Comparison of ENCODE assay signal across 19 cellular contexts in the genomic region with DNA sequence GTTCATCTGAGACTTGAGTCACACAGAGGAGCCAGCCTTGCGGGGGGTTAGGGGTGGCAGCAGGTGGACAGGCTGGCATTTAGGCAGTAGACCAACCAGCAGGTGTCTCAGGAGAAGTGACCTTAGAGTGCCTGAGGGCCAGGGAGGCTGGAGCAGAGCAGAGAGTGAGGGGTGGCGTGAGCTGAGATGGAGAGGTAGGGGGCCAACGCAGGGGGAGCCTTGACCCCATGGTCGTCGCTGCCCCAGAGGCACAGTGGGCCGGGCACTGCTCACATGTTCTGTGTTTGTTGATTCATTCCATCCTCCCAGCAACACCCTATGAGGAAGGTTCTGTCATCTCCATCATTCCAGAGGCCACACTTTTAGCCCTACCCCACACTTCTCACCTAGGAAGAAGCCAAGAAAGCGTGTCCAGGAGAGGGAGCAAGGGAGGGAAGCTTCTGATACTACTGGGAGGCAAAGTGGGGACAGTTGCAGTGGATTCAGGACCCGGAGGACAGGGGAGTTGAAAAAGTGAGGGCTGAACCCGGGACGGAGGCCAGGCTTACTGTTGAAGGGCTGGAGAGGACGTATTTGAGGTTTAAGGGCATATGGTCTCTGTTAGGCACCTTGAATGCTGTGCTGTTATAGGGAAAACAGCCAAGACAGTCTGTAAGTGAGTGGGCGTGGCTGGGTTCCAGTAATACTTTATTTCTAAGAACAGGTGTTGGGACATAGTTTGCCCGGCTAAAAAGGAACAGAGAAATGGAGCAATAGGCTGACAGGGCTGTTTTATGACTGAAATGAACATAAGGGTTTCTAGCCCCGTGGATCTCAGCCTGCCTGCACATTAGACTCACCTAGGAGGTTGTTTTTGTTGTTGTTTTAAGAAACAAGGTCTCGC. TPM values are rescaled to one million over a fixed set of nuclear protein-coding genes. Genes with fewer than 3 reads are reported as not detected.
DNase-seq lines count a peak whose midpoint lies in the region; ATAC-seq, FAIRE-seq and TF ChIP-seq lines count a peak whose summit lies in the region.
"Had no signal": no experiment of that assay in that cellular context is flagged by ENCODE, and none has a peak within 500 bp of the region (broad histone marks: within the 10 kb centered on the region; RNA-seq: fewer than 3 reads in every experiment).

No MANE protein-coding gene starts in this region.

- H3K36me3 Mint-ChIP-seq in activated T-cell treated with anti-CD3 and anti-CD28 coated beads, Interleukin-2, amount 50 U/mL, for 72 hours (ENCODE audit: insufficient read depth in 2 of 2): peaks cover 15 to 33% of the 10 kb centered on the region in 2 donors
- H3K36me3 Mint-ChIP-seq in stimulated activated memory B cell treated with anti-CD40 and anti-IgM and Interleukin-4, amounts not matched to agents 10 μg/mL and 1 μg/mL and 100 μg/mL, for 72 hours: peaks cover 81% of the 10 kb centered on the region

- H2AFZ ChIP-seq in HepG2 (ENCODE audit: low read length): no peak overlapping the region
- H2AFZ ChIP-seq: hepatocyte had no signal

- peaks cover 2% of the 10 kb centered on the region; the same call in 1 of the 2 replicates for H3K4me1 ChIP-seq in HepG2 (ENCODE audit: insufficient read depth, low read length)
- no peaks in the 10 kb centered on the region for H3K4me1 ChIP-seq in right cardiac atrium (ENCODE audit: control insufficient read depth, insufficient read depth, low read length)
- H3K4me1 ChIP-seq in BE2C: no peaks in the 10 kb centered on the region

- POLR2A ChIA-PET in HepG2 (lab: Yijun Ruan, JAX): no interaction called here

- peaks cover 2% of the 10 kb centered on the region for H3K79me2 ChIP-seq in HepG2 (ENCODE audit: insufficient read depth, low read length)

- ATAC-seq in activated T-cell treated with anti-CD3 and anti-CD28 coated beads, Interleukin-2, amount 50 U/mL, for 72 hours (replicated peaks in 1 of 2): no peak
- ATAC-seq in HepG2 (no peak; the same call in 2 of the 3 replicates), right cardiac atrium (no peak)
- ATAC-seq in stimulated activated memory B cell treated with anti-CD40 and anti-IgM and Interleukin-4, amounts not matched to agents 10 μg/mL and 1 μg/mL and 100 μg/mL, for 72 hours: no peak
- ATAC-seq: activated naive CD8-positive, alpha-beta T cell treated with anti-CD3 and anti-CD28 coated beads, Interleukin-2, amount 50 U/mL, for 24 hours; naive thymus-derived CD4-positive, alpha-beta T cell had no signal

- 96% methylated on average over 15 of the region's 15 CpGs for WGBS in HepG2 (ENCODE audit: low lambda C conversion rate)
- WGBS in right cardiac atrium: 83% methylated on average over 15 of the region's 15 CpGs

- H3K27me3 Mint-ChIP-seq in activated T-cell treated with anti-CD3 and anti-CD28 coated beads, Interleukin-2, amount 50 U/mL, for 72 hours (ENCODE audit: low read depth): no peaks in the 10 kb centered on the region
- H3K27me3 Mint-ChIP-seq in stimulated activated memory B cell treated with anti-CD40 and anti-IgM and Interleukin-4, amounts not matched to agents 10 μg/mL and 1 μg/mL and 100 μg/mL, for 72 hours: no peaks in the 10 kb centered on the region
- H3K27me3 Mint-ChIP-seq: activated naive CD8-positive, alpha-beta T cell treated with anti-CD3 and anti-CD28 coated beads, Interleukin-2, amount 50 U/mL, for 24 hours; naive thymus-derived CD4-positive, alpha-beta T cell had no signal

- BruUV-seq in HepG2 (replicated peaks; lab: Mats Ljungman, UMichigan): no TSS peak

- no peak overlapping the region for H3K4me3 Mint-ChIP-seq in activated T-cell treated with anti-CD3 and anti-CD28 coated beads, Interleukin-2, amount 50 U/mL, for 72 hours
- H3K4me3 Mint-ChIP-seq in stimulated activated memory B cell treated with anti-CD40 and anti-IgM and Interleukin-4, amounts not matched to agents 10 μg/mL and 1 μg/mL and 100 μg/mL, for 72 hours: no peak overlapping the region
- H3K4me3 Mint-ChIP-seq: activated naive CD8-positive, alpha-beta T cell treated with anti-CD3 and anti-CD28 coated beads, Interleukin-2, amount 50 U/mL, for 24 hours had no signal

- in situ Hi-C loops in HepG2 (cut with HindIII; ENCODE audit: extremely low pct_ligation_motif_present, low pct_unique_long_range_greater_than_20kb): no loop called here

- TF ChIP-seq EP300 in HepG2 (IDR thresholded peaks at IDR 0.05; ENCODE audit: low read depth in 2 of 2, low read length in 2 of 2) (no peak), HepG2 (CRISPR knock-in tag; IDR thresholded peaks at IDR 0.05; ENCODE audit: borderline replicate concordance) (no peak)

- no peak for FAIRE-seq in HepG2 (lab: Jason Lieb, UNC)

- CTCF ChIA-PET in HepG2 (lab: Yijun Ruan, JAX; ENCODE audit: low intra/inter-chr PET ratio, low total read pairs): no interaction called here

- no peak overlapping the region for H3K4me2 ChIP-seq in HepG2 (ENCODE audit: low read depth, low read length)
- H3K4me2 ChIP-seq: hepatocyte had no signal

- TF ChIP-seq RAD21 in HepG2 (CRISPR knock-in tag; IDR thresholded peaks at IDR 0.05): no peak

- intact Hi-C loops in HepG2 (cut with micrococcal nuclease; ENCODE audit: unreplicated experiment) (no loop called here), right cardiac atrium (cut with DNase I) (loop anchor here in 2 of 4 donors (5.0 to 10.0 kb wide), 2 partner anchors 33 to 84 kb away; a partner anchor contains a TSS)

- peak overlapping the region; percentile 13 for H3K27ac Mint-ChIP-seq in activated T-cell treated with anti-CD3 and anti-CD28 coated beads, Interleukin-2, amount 50 U/mL, for 72 hours
- H3K27ac Mint-ChIP-seq in stimulated activated memory B cell treated with anti-CD40 and anti-IgM and Interleukin-4, amounts not matched to agents 10 μg/mL and 1 μg/mL and 100 μg/mL, for 72 hours: peak overlapping the region; percentile 14

- no peak for DNase-seq in activated T-cell treated with anti-CD3 and anti-CD28 coated beads, Interleukin-2, amount 50 U/mL, for 72 hours
- DNase-seq in activated T-cell treated with anti-CD3 and anti-CD28 coated beads, Interleukin-2, amount 50 U/mL, for 48 hours: no peak
- DNase-seq in HepG2 (ENCODE audit: low spot score) (no peak), right cardiac atrium (no peak), BE2C (no peak), OCI-M2 (lab: John Stamatoyannopoulos, UW; ENCODE audit: unreplicated experiment) (no peak)
- DNase-seq: ACHN; activated naive CD8-positive, alpha-beta T cell treated with anti-CD3 and anti-CD28 coated beads, Interleukin-2, amount 50 U/mL, for 24 hours; Calu3; naive thymus-derived CD4-positive, alpha-beta T cell; NCI-H1092 treated with DMSO at 0.1 percent for 48 hours; NCI-H226; stimulated activated CD4-positive, alpha-beta T cell treated with anti-CD3 and anti-CD28 coated beads, Interleukin-4, amount 100 ng/mL, for 4 hours had no signal

- H3K27me3 ChIP-seq in HepG2 (ENCODE audit: control insufficient read depth in 1 of 2, insufficient read depth in 2 of 2, low read length in 2 of 2) (no peaks in the 10 kb centered on the region; a peak in 1 of 5 replicates), right cardiac atrium (ENCODE audit: control insufficient read depth, insufficient read depth) (no peaks in the 10 kb centered on the region), BE2C (no peaks in the 10 kb centered on the region)
- H3K27me3 ChIP-seq: hepatocyte, right atrium auricular region had no signal

- H3K9me3 ChIP-seq in HepG2 (ENCODE audit: low read length) (no peaks in the 10 kb centered on the region), right cardiac atrium (ENCODE audit: control insufficient read depth, low read length) (no peaks in the 10 kb centered on the region), BE2C (no peaks in the 10 kb centered on the region)
- H3K9me3 ChIP-seq: right atrium auricular region had no signal

- no peaks in the 10 kb centered on the region for H3K9me3 Mint-ChIP-seq in activated T-cell treated with anti-CD3 and anti-CD28 coated beads, Interleukin-2, amount 50 U/mL, for 72 hours
- H3K9me3 Mint-ChIP-seq in stimulated activated memory B cell treated with anti-CD40 and anti-IgM and Interleukin-4, amounts not matched to agents 10 μg/mL and 1 μg/mL and 100 μg/mL, for 72 hours: no peaks in the 10 kb centered on the region
- H3K9me3 Mint-ChIP-seq: activated naive CD8-positive, alpha-beta T cell treated with anti-CD3 and anti-CD28 coated beads, Interleukin-2, amount 50 U/mL, for 24 hours; naive thymus-derived CD4-positive, alpha-beta T cell had no signal

- no peak overlapping the region for H3K9ac ChIP-seq in HepG2 (ENCODE audit: insufficient read depth, low read depth, low read length)

- H3K27ac ChIP-seq in VCaP: no peak overlapping the region
- no peak overlapping the region for H3K27ac ChIP-seq in HepG2 (ENCODE audit: extremely low read length, insufficient read depth, low read length)
- no peak overlapping the region for H3K27ac ChIP-seq in right cardiac atrium (ENCODE audit: low read length)
- H3K27ac ChIP-seq: hepatocyte, right atrium auricular region had no signal

- peaks cover 9% of the 10 kb centered on the region for H3K4me1 Mint-ChIP-seq in activated T-cell treated with anti-CD3 and anti-CD28 coated beads, Interleukin-2, amount 50 U/mL, for 72 hours (ENCODE audit: low read depth)
- peaks cover 22% of the 10 kb centered on the region for H3K4me1 Mint-ChIP-seq in stimulated activated memory B cell treated with anti-CD40 and anti-IgM and Interleukin-4, amounts not matched to agents 10 μg/mL and 1 μg/mL and 100 μg/mL, for 72 hours

- H4K20me1 ChIP-seq in HepG2 (ENCODE audit: insufficient read depth, low read length): no peaks in the 10 kb centered on the region

- no peak overlapping the region for H3K4me3 ChIP-seq in HepG2 (replicated peaks in 1 of 3; ENCODE audit: insufficient read depth in 1 of 3, low read depth in 2 of 3, low read length in 3 of 3)
- no peak overlapping the region for H3K4me3 ChIP-seq in right cardiac atrium (ENCODE audit: low read length)
- H3K4me3 ChIP-seq in BE2C (ENCODE audit: low read depth, low read length): no peak overlapping the region
- H3K4me3 ChIP-seq: hepatocyte, right atrium auricular region had no signal

- TF ChIP-seq CTCF in VCaP (conservative IDR thresholded peaks at IDR 0.05) (0 out of 2 replicates have a peak, but pooled peaks have one; percentile 11), HepG2 (CRISPR knock-in tag; IDR thresholded peaks at IDR 0.05) (no peak), BE2C (IDR thresholded peaks at IDR 0.05; ENCODE audit: low read depth, low read length) (no peak)

- no peak for TF ChIP-seq POLR2A in HepG2 (IDR thresholded peaks at IDR 0.05; ENCODE audit: insufficient read depth in 1 of 2, low read depth in 2 of 2, low read length in 2 of 2)

- H3K36me3 ChIP-seq in HepG2 (replicated peaks in 1 of 2; ENCODE audit: control insufficient read depth in 1 of 2, insufficient read depth in 2 of 2, low read length in 2 of 2): peaks cover 29 to 52% of the 10 kb centered on the region in 2 experiments
- H3K36me3 ChIP-seq in BE2C: peaks cover 51% of the 10 kb centered on the region

RNA-seq across cellular contexts. Expression of a gene that starts 7.3 kb away (rescaled TPM):
- total RNA-seq in activated T-cell treated with anti-CD3 and anti-CD28 coated beads, Interleukin-2, amount 50 U/mL, for 72 hours: 10 to 100 TPM; 63.2 to 75.9 TPM
- 18.1 and 22.5 TPM in 2 replicates for total RNA-seq in HepG2 (2016; rRNA removed; fragmentation: Illumina TruSeq; extraction: Trizol)
- 9.9 and 12.6 TPM in 2 replicates for total RNA-seq in HepG2 (2016; cell fraction: cytosol; rRNA removed; fragmentation: Illumina TruSeq; extraction: Trizol; ENCODE audit: low read depth)
- total RNA-seq in HepG2 (2016; cell fraction: insoluble cytoplasmic fraction; rRNA removed; fragmentation: Illumina TruSeq; extraction: Trizol): 12.3 and 22.5 TPM in 2 replicates
- total RNA-seq in HepG2 (2016; cell fraction: membrane; rRNA removed; fragmentation: Illumina TruSeq; extraction: Trizol): 9.7 and 12.2 TPM in 2 replicates
- 15.9 and 17.5 TPM in 2 replicates for total RNA-seq in HepG2 (2016; cell fraction: nucleus; rRNA removed; fragmentation: Illumina TruSeq; extraction: Trizol)
- 11.3 and 13.1 TPM in 2 replicates for polyA plus RNA-seq in HepG2 (2011; rRNA removed)
- polyA plus RNA-seq in HepG2 (2011; cell fraction: cytosol; rRNA removed): 7.2 and 7.5 TPM in 2 replicates
- polyA plus RNA-seq in HepG2 (2011; cell fraction: nucleus; rRNA removed): 32.9 and 42.8 TPM in 2 replicates
- polyA plus RNA-seq in HepG2 (2012): 17.3 and 24.6 TPM in 2 replicates
- 8.9 and 10.6 TPM in 2 replicates for polyA plus RNA-seq in HepG2 (2016; cell fraction: cytosol; fragmentation: Illumina TruSeq; extraction: Trizol; ENCODE audit: low read depth)
- polyA plus RNA-seq in HepG2 (2016; cell fraction: insoluble cytoplasmic fraction; fragmentation: Illumina TruSeq; extraction: Trizol; ENCODE audit: low read depth): 26.7 and 35.4 TPM in 2 replicates
- 9.0 and 11.4 TPM in 2 replicates for polyA plus RNA-seq in HepG2 (2016; cell fraction: membrane; fragmentation: Illumina TruSeq; extraction: Trizol; ENCODE audit: low read depth)
- 48.2 and 61.5 TPM in 2 replicates for polyA plus RNA-seq in HepG2 (2016; cell fraction: nucleus; fragmentation: Illumina TruSeq; extraction: Trizol; ENCODE audit: insufficient read depth, low read depth)
- 11.0 and 12.8 TPM in 2 replicates for polyA minus RNA-seq in HepG2 (2011; rRNA and poly(A)+ RNA removed; ENCODE audit: low replicate concordance)
- polyA minus RNA-seq in HepG2 (2011; cell fraction: cytosol; rRNA and poly(A)+ RNA removed): 8.1 and 11.4 TPM in 2 replicates
- polyA minus RNA-seq in HepG2 (2011; cell fraction: nucleus; rRNA and poly(A)+ RNA removed): 9.7 and 11.7 TPM in 2 replicates
- 10 to 100 TPM; 34.3 to 41.7 (median 36.9) TPM for total RNA-seq in right cardiac atrium
- 41.3 TPM for polyA plus RNA-seq in right cardiac atrium
- polyA plus RNA-seq in BE2C (2012; ENCODE audit: insufficient read depth, insufficient read length, low read depth): 280 TPM

RNA-seq across cellular contexts. Expression of a gene that starts 23.6 kb away (rescaled TPM):
- not detected for total RNA-seq in activated T-cell treated with anti-CD3 and anti-CD28 coated beads, Interleukin-2, amount 50 U/mL, for 72 hours
- total RNA-seq in HepG2 (2016; rRNA removed; fragmentation: Illumina TruSeq; extraction: Trizol) (not detected in 2 replicates), right cardiac atrium (not detected)
- not detected in 2 replicates for total RNA-seq in HepG2 (2016; cell fraction: cytosol; rRNA removed; fragmentation: Illumina TruSeq; extraction: Trizol; ENCODE audit: low read depth)
- 0.12 TPM in 1 of 2 replicates, not detected in the other for total RNA-seq in HepG2 (2016; cell fraction: insoluble cytoplasmic fraction; rRNA removed; fragmentation: Illumina TruSeq; extraction: Trizol)
- total RNA-seq in HepG2 (2016; cell fraction: membrane; rRNA removed; fragmentation: Illumina TruSeq; extraction: Trizol): not detected in 2 replicates
- not detected in 2 replicates for total RNA-seq in HepG2 (2016; cell fraction: nucleus; rRNA removed; fragmentation: Illumina TruSeq; extraction: Trizol)
- polyA plus RNA-seq in HepG2 (2011; rRNA removed) (0.07 TPM in 1 of 2 replicates, not detected in the other), right cardiac atrium (not detected)
- polyA plus RNA-seq in HepG2 (2011; cell fraction: cytosol; rRNA removed): 0.05 and 0.12 TPM in 2 replicates
- 0.21 and 0.23 TPM in 2 replicates for polyA plus RNA-seq in HepG2 (2011; cell fraction: nucleus; rRNA removed)
- polyA plus RNA-seq in HepG2 (2012): 0.07 and 0.12 TPM in 2 replicates
- 0.24 TPM in 1 of 2 replicates, not detected in the other for polyA plus RNA-seq in HepG2 (2016; cell fraction: cytosol; fragmentation: Illumina TruSeq; extraction: Trizol; ENCODE audit: low read depth)
- not detected in 2 replicates for polyA plus RNA-seq in HepG2 (2016; cell fraction: insoluble cytoplasmic fraction; fragmentation: Illumina TruSeq; extraction: Trizol; ENCODE audit: low read depth)
- not detected in 2 replicates for polyA plus RNA-seq in HepG2 (2016; cell fraction: membrane; fragmentation: Illumina TruSeq; extraction: Trizol; ENCODE audit: low read depth)
- not detected in 2 replicates for polyA plus RNA-seq in HepG2 (2016; cell fraction: nucleus; fragmentation: Illumina TruSeq; extraction: Trizol; ENCODE audit: insufficient read depth, low read depth)
- polyA minus RNA-seq in HepG2 (2011; rRNA and poly(A)+ RNA removed; ENCODE audit: low replicate concordance): 0.12 TPM in 1 of 2 replicates, not detected in the other
- polyA minus RNA-seq in HepG2 (2011; cell fraction: cytosol; rRNA and poly(A)+ RNA removed): not detected in 2 replicates
- polyA minus RNA-seq in HepG2 (2011; cell fraction: nucleus; rRNA and poly(A)+ RNA removed): 0.37 TPM in 1 of 2 replicates, not detected in the other
- not detected for polyA plus RNA-seq in BE2C (2012; ENCODE audit: insufficient read depth, insufficient read length, low read depth)
- total RNA-seq: Calu3, cerebellum, hepatocyte, right atrium auricular region had no signal
- polyA plus RNA-seq: hepatocyte; naive thymus-derived CD4-positive, alpha-beta T cell had no signal

RNA-seq across cellular contexts. Expression of a gene that starts 33.1 kb away (rescaled TPM):
- total RNA-seq in activated T-cell treated with anti-CD3 and anti-CD28 coated beads, Interleukin-2, amount 50 U/mL, for 72 hours: 10 to 100 TPM; 39.1 to 40.8 TPM
- 30.8 and 45.9 TPM in 2 replicates for total RNA-seq in HepG2 (2016; rRNA removed; fragmentation: Illumina TruSeq; extraction: Trizol)
- total RNA-seq in HepG2 (2016; cell fraction: cytosol; rRNA removed; fragmentation: Illumina TruSeq; extraction: Trizol; ENCODE audit: low read depth): 6.9 and 8.1 TPM in 2 replicates
- 31.8 and 45.0 TPM in 2 replicates for total RNA-seq in HepG2 (2016; cell fraction: insoluble cytoplasmic fraction; rRNA removed; fragmentation: Illumina TruSeq; extraction: Trizol)
- 15.6 and 16.4 TPM in 2 replicates for total RNA-seq in HepG2 (2016; cell fraction: membrane; rRNA removed; fragmentation: Illumina TruSeq; extraction: Trizol)
- total RNA-seq in HepG2 (2016; cell fraction: nucleus; rRNA removed; fragmentation: Illumina TruSeq; extraction: Trizol): 25.8 TPM in 2 replicates
- 18.2 and 24.0 TPM in 2 replicates for polyA plus RNA-seq in HepG2 (2011; rRNA removed)
- 22.4 and 22.6 TPM in 2 replicates for polyA plus RNA-seq in HepG2 (2011; cell fraction: cytosol; rRNA removed)
- polyA plus RNA-seq in HepG2 (2011; cell fraction: nucleus; rRNA removed): 15.8 and 23.5 TPM in 2 replicates
- 15.2 and 20.1 TPM in 2 replicates for polyA plus RNA-seq in HepG2 (2012)
- polyA plus RNA-seq in HepG2 (2016; cell fraction: cytosol; fragmentation: Illumina TruSeq; extraction: Trizol; ENCODE audit: low read depth): 2.1 and 2.9 TPM in 2 replicates
- 33.3 and 34.6 TPM in 2 replicates for polyA plus RNA-seq in HepG2 (2016; cell fraction: insoluble cytoplasmic fraction; fragmentation: Illumina TruSeq; extraction: Trizol; ENCODE audit: low read depth)
- polyA plus RNA-seq in HepG2 (2016; cell fraction: membrane; fragmentation: Illumina TruSeq; extraction: Trizol; ENCODE audit: low read depth): 7.7 and 8.3 TPM in 2 replicates
- polyA plus RNA-seq in HepG2 (2016; cell fraction: nucleus; fragmentation: Illumina TruSeq; extraction: Trizol; ENCODE audit: insufficient read depth, low read depth): 31.4 and 35.8 TPM in 2 replicates
- polyA minus RNA-seq in HepG2 (2011; rRNA and poly(A)+ RNA removed; ENCODE audit: low replicate concordance): 41.6 and 67.3 TPM in 2 replicates
- 10.7 and 14.6 TPM in 2 replicates for polyA minus RNA-seq in HepG2 (2011; cell fraction: cytosol; rRNA and poly(A)+ RNA removed)
- 14.3 and 20.4 TPM in 2 replicates for polyA minus RNA-seq in HepG2 (2011; cell fraction: nucleus; rRNA and poly(A)+ RNA removed)
- total RNA-seq in right cardiac atrium: 10 to 100 TPM; 19.3 to 22.2 (median 20.8) TPM
- polyA plus RNA-seq in right cardiac atrium: 18.5 TPM
- polyA plus RNA-seq in BE2C (2012; ENCODE audit: insufficient read depth, insufficient read length, low read depth): 94.0 TPM

RNA-seq across cellular contexts. Expression of a gene that starts 33.5 kb away (rescaled TPM):
- total RNA-seq in activated T-cell treated with anti-CD3 and anti-CD28 coated beads, Interleukin-2, amount 50 U/mL, for 72 hours: 100 to 1,000 TPM; 166 to 174 TPM
- 40.5 and 45.9 TPM in 2 replicates for total RNA-seq in HepG2 (2016; rRNA removed; fragmentation: Illumina TruSeq; extraction: Trizol)
- 24.1 and 29.2 TPM in 2 replicates for total RNA-seq in HepG2 (2016; cell fraction: cytosol; rRNA removed; fragmentation: Illumina TruSeq; extraction: Trizol; ENCODE audit: low read depth)
- 42.5 and 45.7 TPM in 2 replicates for total RNA-seq in HepG2 (2016; cell fraction: insoluble cytoplasmic fraction; rRNA removed; fragmentation: Illumina TruSeq; extraction: Trizol)
- total RNA-seq in HepG2 (2016; cell fraction: membrane; rRNA removed; fragmentation: Illumina TruSeq; extraction: Trizol): 21.9 and 24.3 TPM in 2 replicates
- total RNA-seq in HepG2 (2016; cell fraction: nucleus; rRNA removed; fragmentation: Illumina TruSeq; extraction: Trizol): 17.5 and 24.3 TPM in 2 replicates
- 75.9 and 86.5 TPM in 2 replicates for polyA plus RNA-seq in HepG2 (2011; rRNA removed)
- polyA plus RNA-seq in HepG2 (2011; cell fraction: cytosol; rRNA removed): 96.6 and 104 TPM in 2 replicates
- polyA plus RNA-seq in HepG2 (2011; cell fraction: nucleus; rRNA removed): 34.4 and 41.3 TPM in 2 replicates
- 102 and 132 TPM in 2 replicates for polyA plus RNA-seq in HepG2 (2012)
- polyA plus RNA-seq in HepG2 (2016; cell fraction: cytosol; fragmentation: Illumina TruSeq; extraction: Trizol; ENCODE audit: low read depth): 115 and 123 TPM in 2 replicates
- polyA plus RNA-seq in HepG2 (2016; cell fraction: insoluble cytoplasmic fraction; fragmentation: Illumina TruSeq; extraction: Trizol; ENCODE audit: low read depth): 264 and 272 TPM in 2 replicates
- polyA plus RNA-seq in HepG2 (2016; cell fraction: membrane; fragmentation: Illumina TruSeq; extraction: Trizol; ENCODE audit: low read depth): 102 and 111 TPM in 2 replicates
- polyA plus RNA-seq in HepG2 (2016; cell fraction: nucleus; fragmentation: Illumina TruSeq; extraction: Trizol; ENCODE audit: insufficient read depth, low read depth): 126 and 133 TPM in 2 replicates
- polyA minus RNA-seq in HepG2 (2011; rRNA and poly(A)+ RNA removed; ENCODE audit: low replicate concordance): 57.6 and 195 TPM in 2 replicates
- polyA minus RNA-seq in HepG2 (2011; cell fraction: cytosol; rRNA and poly(A)+ RNA removed): 20.0 and 34.2 TPM in 2 replicates
- polyA minus RNA-seq in HepG2 (2011; cell fraction: nucleus; rRNA and poly(A)+ RNA removed): 23.4 and 30.2 TPM in 2 replicates
- 100 to 1,000 TPM; 175 to 258 (median 218) TPM for total RNA-seq in right cardiac atrium
- polyA plus RNA-seq in right cardiac atrium: 274 TPM
- polyA plus RNA-seq in BE2C (2012; ENCODE audit: insufficient read depth, insufficient read length, low read depth): 895 TPM

RNA-seq across cellular contexts. Expression of a gene that starts 43.0 kb away (rescaled TPM):
- under 1 TPM; 0.34 to 0.79 TPM for total RNA-seq in activated T-cell treated with anti-CD3 and anti-CD28 coated beads, Interleukin-2, amount 50 U/mL, for 72 hours
- total RNA-seq in HepG2 (2016; rRNA removed; fragmentation: Illumina TruSeq; extraction: Trizol) (not detected in 2 replicates), right cardiac atrium (1 to 10 TPM; 1.2 to 3.6 (median 2.2) TPM)
- total RNA-seq in HepG2 (2016; cell fraction: cytosol; rRNA removed; fragmentation: Illumina TruSeq; extraction: Trizol; ENCODE audit: low read depth): not detected in 2 replicates
- total RNA-seq in HepG2 (2016; cell fraction: insoluble cytoplasmic fraction; rRNA removed; fragmentation: Illumina TruSeq; extraction: Trizol): not detected in 2 replicates
- total RNA-seq in HepG2 (2016; cell fraction: membrane; rRNA removed; fragmentation: Illumina TruSeq; extraction: Trizol): not detected in 2 replicates
- total RNA-seq in HepG2 (2016; cell fraction: nucleus; rRNA removed; fragmentation: Illumina TruSeq; extraction: Trizol): not detected in 2 replicates
- polyA plus RNA-seq in HepG2 (2011; rRNA removed) (not detected in 2 replicates), right cardiac atrium (2.1 TPM)
- not detected in 2 replicates for polyA plus RNA-seq in HepG2 (2011; cell fraction: cytosol; rRNA removed)
- polyA plus RNA-seq in HepG2 (2011; cell fraction: nucleus; rRNA removed): not detected in 2 replicates
- polyA plus RNA-seq in HepG2 (2012): not detected in 2 replicates
- not detected in 2 replicates for polyA plus RNA-seq in HepG2 (2016; cell fraction: cytosol; fragmentation: Illumina TruSeq; extraction: Trizol; ENCODE audit: low read depth)
- not detected in 2 replicates for polyA plus RNA-seq in HepG2 (2016; cell fraction: insoluble cytoplasmic fraction; fragmentation: Illumina TruSeq; extraction: Trizol; ENCODE audit: low read depth)
- not detected in 2 replicates for polyA plus RNA-seq in HepG2 (2016; cell fraction: membrane; fragmentation: Illumina TruSeq; extraction: Trizol; ENCODE audit: low read depth)
- not detected in 2 replicates for polyA plus RNA-seq in HepG2 (2016; cell fraction: nucleus; fragmentation: Illumina TruSeq; extraction: Trizol; ENCODE audit: insufficient read depth, low read depth)
- polyA minus RNA-seq in HepG2 (2011; rRNA and poly(A)+ RNA removed; ENCODE audit: low replicate concordance): not detected in 2 replicates
- not detected in 2 replicates for polyA minus RNA-seq in HepG2 (2011; cell fraction: cytosol; rRNA and poly(A)+ RNA removed)
- polyA minus RNA-seq in HepG2 (2011; cell fraction: nucleus; rRNA and poly(A)+ RNA removed): not detected in 2 replicates
- not detected for polyA plus RNA-seq in BE2C (2012; ENCODE audit: insufficient read depth, insufficient read length, low read depth)
- total RNA-seq: cerebellum, HT1080 had no signal
- polyA plus RNA-seq: naive thymus-derived CD4-positive, alpha-beta T cell had no signal
